In the genomic region with DNA sequence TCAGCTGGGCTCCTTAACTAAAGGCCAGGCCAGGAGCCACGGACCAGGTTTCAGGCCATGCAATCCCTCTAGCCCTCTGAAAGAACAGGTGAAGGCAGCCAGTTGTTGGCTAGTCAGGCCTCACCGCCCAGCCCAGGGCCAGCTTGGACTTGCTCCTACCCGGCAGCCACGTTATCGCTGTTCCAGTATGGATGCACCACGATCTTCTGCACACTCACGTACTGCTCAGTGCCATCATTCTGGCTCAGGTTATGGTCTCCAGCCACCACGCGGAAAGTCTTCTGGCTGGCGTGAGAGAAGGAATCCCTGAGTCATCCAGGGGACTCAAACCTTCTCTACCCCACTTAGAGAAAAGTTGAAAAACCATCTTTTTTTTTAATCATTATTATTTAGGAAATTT, we compare ENCODE assay signal across 3 cellular contexts.
TF ChIP-seq lines count a peak whose summit lies in the region.

No MANE protein-coding gene starts in this region.

TF ChIP-seq in GM12891, 5 proteins besides CTCF, POLR2A, EP300 and RAD21:
- no peak for TF ChIP-seq POU2F2 (IDR thresholded peaks at IDR 0.05; ENCODE audit: low read depth, low read length)
- no peak for TF ChIP-seq POLR2AphosphoS5 (IDR thresholded peaks at IDR 0.05; ENCODE audit: low read depth, low read length)
- no peak for TF ChIP-seq SPI1 (IDR thresholded peaks at IDR 0.05; ENCODE audit: low read depth, low read length)
- TF ChIP-seq PAX5 (IDR thresholded peaks at IDR 0.05; ENCODE audit: insufficient read depth, low read length, severe bottlenecking), result no peak

TF ChIP-seq in IMR-90, 13 proteins besides CTCF, POLR2A, EP300 and RAD21:
- TF ChIP-seq MAFK (IDR thresholded peaks at IDR 0.05; ENCODE audit: low read depth, low read length) (no peak), ELK1 (IDR thresholded peaks at IDR 0.05; ENCODE audit: borderline replicate concordance, low read depth, low read length) (no peak), RFX5 (IDR thresholded peaks at IDR 0.05; ENCODE audit: low read depth, low read length) (no peak), MXI1 (IDR thresholded peaks at IDR 0.05; ENCODE audit: borderline replicate concordance, low read depth, low read length) (no peak), USF2 (IDR thresholded peaks at IDR 0.05; ENCODE audit: low read depth, low read length) (no peak), CEBPB (IDR thresholded peaks at IDR 0.05; ENCODE audit: low read depth, low read length) (no peak), SMC3 (IDR thresholded peaks at IDR 0.05; ENCODE audit: low read depth, low read length) (no peak), CHD1 (IDR thresholded peaks at IDR 0.05; ENCODE audit: low read depth, low read length) (no peak), RCOR1 (IDR thresholded peaks at IDR 0.05; ENCODE audit: insufficient replicate concordance, low read length) (no peak), MAZ (IDR thresholded peaks at IDR 0.05; ENCODE audit: borderline replicate concordance, low read depth, low read length) (no peak), FOS (IDR thresholded peaks at IDR 0.05; ENCODE audit: low read depth, low read length) (no peak), BHLHE40 (IDR thresholded peaks at IDR 0.05; ENCODE audit: low read depth, low read length) (no peak), NFE2L2 (IDR thresholded peaks at IDR 0.05; ENCODE audit: low read depth, low read length) (no peak)
TF ChIP-seq in IMR-90: peak in this region for 0.

TF ChIP-seq in GM23338, 12 proteins besides CTCF, POLR2A, EP300 and RAD21:
- TF ChIP-seq NANOG (IDR thresholded peaks at IDR 0.05; ENCODE audit: borderline replicate concordance), result no peak
- TF ChIP-seq POLR2AphosphoS5 (IDR thresholded peaks at IDR 0.05; ENCODE audit: low read depth), result no peak
